20 cellular contexts compared by ENCODE assay signal in genomic region chr17:74632196-74632540, GRCh38. TPM values are rescaled to one million over a fixed set of nuclear protein-coding genes. Genes with fewer than 3 reads are reported as not detected.
A peak's percentile ranks its signal among the peaks of the same experiment; 100 is the strongest.
DNase-seq lines count a peak whose midpoint lies in the region; ATAC-seq, FAIRE-seq and TF ChIP-seq lines count a peak whose summit lies in the region.
"Had no signal": no experiment of that assay in that cellular context is flagged by ENCODE, and none has a peak within 500 bp of the region (broad histone marks: within the 10 kb centered on the region; RNA-seq: fewer than 3 reads in every experiment).

No MANE protein-coding gene starts in this region.

- H3K4me1 ChIP-seq in mesendoderm (ENCODE audit: control insufficient read depth, low read depth, low read length) = peaks cover 11% of the 10 kb centered on the region
- H3K4me1 ChIP-seq: colonic mucosa had no signal

- FAIRE-seq in urothelium cell line (lab: Jason Lieb, UNC) = no peak

- peaks cover 8% of the 10 kb centered on the region for H3K9me3 ChIP-seq in WERI-Rb-1 (ENCODE audit: severe bottlenecking)
- H3K9me3 ChIP-seq: colonic mucosa, transverse colon had no signal

- peak overlapping the region; percentile 10 for H3K23ac ChIP-seq in mesendoderm (ENCODE audit: low read length)

- H3K36me3 ChIP-seq in mesendoderm (ENCODE audit: control insufficient read depth, insufficient read depth, low read length) (no peaks in the 10 kb centered on the region), WERI-Rb-1 (no peaks in the 10 kb centered on the region)
- H3K36me3 ChIP-seq: colonic mucosa, heart left ventricle, transverse colon had no signal

- DNase-seq in activated naive CD8-positive, alpha-beta T cell treated with anti-CD3 and anti-CD28 coated beads for 36 hours = no peak
- no peak for DNase-seq in activated naive CD8-positive, alpha-beta T cell treated with anti-CD3 and anti-CD28 coated beads, Interleukin-2, amount 50 U/mL, for 24 hours
- DNase-seq in SK-N-DZ (ENCODE audit: low spot score) (peak; percentile 20), mesendoderm (no peak), urothelium cell line (ENCODE audit: low spot score) (peak; percentile 29), WERI-Rb-1 (no peak), T1000 (lab: John Stamatoyannopoulos, UW) (no peak)
- DNase-seq: ACHN; activated CD4-positive, alpha-beta T cell treated with anti-CD3 and anti-CD28 coated beads, Interleukin-2, amount 50 U/mL, for 1 hour; Calu3; colonic mucosa; heart left ventricle; NCI-H1694; Right ventricle myocardium superior; transverse colon had no signal

- H3K27me3 Mint-ChIP-seq in activated naive CD8-positive, alpha-beta T cell treated with anti-CD3 and anti-CD28 coated beads for 36 hours = peaks cover 54% of the 10 kb centered on the region
- peaks cover 33% of the 10 kb centered on the region for H3K27me3 Mint-ChIP-seq in activated naive CD8-positive, alpha-beta T cell treated with anti-CD3 and anti-CD28 coated beads, Interleukin-2, amount 50 U/mL, for 24 hours

- H3K36me3 Mint-ChIP-seq in activated naive CD8-positive, alpha-beta T cell treated with anti-CD3 and anti-CD28 coated beads for 36 hours = no peaks in the 10 kb centered on the region
- H3K36me3 Mint-ChIP-seq in activated naive CD8-positive, alpha-beta T cell treated with anti-CD3 and anti-CD28 coated beads, Interleukin-2, amount 50 U/mL, for 24 hours (ENCODE audit: low read depth) = no peaks in the 10 kb centered on the region

- H3K4me1 Mint-ChIP-seq in activated naive CD8-positive, alpha-beta T cell treated with anti-CD3 and anti-CD28 coated beads for 36 hours = peaks cover 7% of the 10 kb centered on the region
- H3K4me1 Mint-ChIP-seq in activated naive CD8-positive, alpha-beta T cell treated with anti-CD3 and anti-CD28 coated beads, Interleukin-2, amount 50 U/mL, for 24 hours = peaks cover 5% of the 10 kb centered on the region

- H4K5ac ChIP-seq in mesendoderm (ENCODE audit: low read length) = peak overlapping the region; percentile 50

- H2AK5ac ChIP-seq in mesendoderm (ENCODE audit: low read length) = no peak overlapping the region

- H3K27ac ChIP-seq in mesendoderm (ENCODE audit: low read depth, low read length) (peak overlapping the region; percentile 35), WERI-Rb-1 (no peak overlapping the region)
- H3K27ac ChIP-seq: colonic mucosa, transverse colon had no signal

- no peak overlapping the region for H3K4me2 ChIP-seq in mesendoderm (ENCODE audit: low read length)

- no CpG with 5 or more reads among the region's 8 CpGs for WGBS in mesendoderm (ENCODE audit: extremely low coverage, insufficient coverage, low lambda C conversion rate)

- H3K79me1 ChIP-seq in mesendoderm (ENCODE audit: low read length) = no peaks in the 10 kb centered on the region

- H3K79me2 ChIP-seq in mesendoderm (ENCODE audit: control insufficient read depth, insufficient read depth, low read length) = no peaks in the 10 kb centered on the region

- no peak overlapping the region for H3K27ac Mint-ChIP-seq in activated naive CD8-positive, alpha-beta T cell treated with anti-CD3 and anti-CD28 coated beads for 36 hours
- H3K27ac Mint-ChIP-seq in activated naive CD8-positive, alpha-beta T cell treated with anti-CD3 and anti-CD28 coated beads, Interleukin-2, amount 50 U/mL, for 24 hours = no peak overlapping the region

- no peak overlapping the region for H2BK120ac ChIP-seq in mesendoderm (ENCODE audit: low read depth, low read length)

- TF ChIP-seq CTCF in WERI-Rb-1 (IDR thresholded peaks at IDR 0.05; ENCODE audit: low read depth, low read length) = no peak

- no peak for ATAC-seq in activated naive CD8-positive, alpha-beta T cell treated with anti-CD3 and anti-CD28 coated beads, Interleukin-2, amount 50 U/mL, for 24 hours
- no peak for ATAC-seq in GM18861 (IDR thresholded peaks at IDR 0.05; ENCODE audit: unreplicated experiment)

- H3K27me3 ChIP-seq in mesendoderm (ENCODE audit: insufficient read depth, low read length, poor library complexity) (no peaks in the 10 kb centered on the region), WERI-Rb-1 (ENCODE audit: insufficient read depth, low read depth, severe bottlenecking) (peaks cover 4% of the 10 kb centered on the region)
- H3K27me3 ChIP-seq: colonic mucosa had no signal

- peak overlapping the region; percentile 29 for H3K9ac ChIP-seq in mesendoderm (ENCODE audit: low read length)

- H3K9me3 Mint-ChIP-seq in activated naive CD8-positive, alpha-beta T cell treated with anti-CD3 and anti-CD28 coated beads for 36 hours = no peaks in the 10 kb centered on the region
- H3K9me3 Mint-ChIP-seq in activated naive CD8-positive, alpha-beta T cell treated with anti-CD3 and anti-CD28 coated beads, Interleukin-2, amount 50 U/mL, for 24 hours = no peaks in the 10 kb centered on the region

- no peak overlapping the region for H2BK15ac ChIP-seq in mesendoderm (replicated peaks; ENCODE audit: low read depth)

- peak overlapping the region; percentile 38 for H3K4ac ChIP-seq in mesendoderm (ENCODE audit: low read depth, low read length)

- H2BK5ac ChIP-seq in mesendoderm (ENCODE audit: low read length) = peak overlapping the region; percentile 40

- H3K56ac ChIP-seq in mesendoderm (ENCODE audit: low read length) = peak overlapping the region; percentile 86

- peak overlapping the region; percentile 10 for H3K18ac ChIP-seq in mesendoderm (ENCODE audit: low read length)

- H4K8ac ChIP-seq in mesendoderm (ENCODE audit: low read depth, low read length) = no peak overlapping the region

- H3K4me3 ChIP-seq in mesendoderm (ENCODE audit: low read length) = no peak overlapping the region
- H3K4me3 ChIP-seq in WERI-Rb-1 (ENCODE audit: low read depth, low read length) = no peak overlapping the region
- H3K4me3 ChIP-seq: colonic mucosa, heart left ventricle, transverse colon had no signal

- H3K4me3 Mint-ChIP-seq in activated naive CD8-positive, alpha-beta T cell treated with anti-CD3 and anti-CD28 coated beads for 36 hours = peak overlapping the region; percentile 38
- H3K4me3 Mint-ChIP-seq in activated naive CD8-positive, alpha-beta T cell treated with anti-CD3 and anti-CD28 coated beads, Interleukin-2, amount 50 U/mL, for 24 hours = no peak overlapping the region

RNA-seq across cellular contexts. Expression of gene CD300E, which starts 8.6 kb away (rescaled TPM):
- total RNA-seq in activated naive CD8-positive, alpha-beta T cell treated with anti-CD3 and anti-CD28 coated beads for 36 hours = not detected
- not detected in 2 replicates for polyA plus RNA-seq in SK-N-DZ (2014; cell fraction: cytosol; rRNA removed)
- polyA plus RNA-seq in SK-N-DZ (2014; cell fraction: nucleus; rRNA removed) = not detected in 2 replicates
- 0.21 TPM for polyA plus RNA-seq in mesendoderm (2013, experiment 1 of 2)
- 0.21 TPM for polyA plus RNA-seq in mesendoderm (2013, experiment 2 of 2)
- total RNA-seq: Calu3, H4, kidney epithelial cell, renal cortical epithelial cell had no signal

RNA-seq across cellular contexts. Expression of gene CD300LD, which starts 40.1 kb away (rescaled TPM):
- total RNA-seq in activated naive CD8-positive, alpha-beta T cell treated with anti-CD3 and anti-CD28 coated beads for 36 hours = not detected
- not detected in 2 replicates for polyA plus RNA-seq in SK-N-DZ (2014; cell fraction: cytosol; rRNA removed)
- not detected in 2 replicates for polyA plus RNA-seq in SK-N-DZ (2014; cell fraction: nucleus; rRNA removed)
- polyA plus RNA-seq in mesendoderm (2013, experiment 1 of 2) = not detected
- not detected for polyA plus RNA-seq in mesendoderm (2013, experiment 2 of 2)
- total RNA-seq: Calu3, colonic mucosa, H4, heart left ventricle, kidney epithelial cell, renal cortical epithelial cell, Right ventricle myocardium superior, transverse colon had no signal
- polyA plus RNA-seq: esophagus, heart left ventricle had no signal

Comparison
In these comparisons a context has a peak if more than half of its experiments do, and no peak if none do; other contexts are left out.
1. DNase-seq: peak in SK-N-DZ (single experiment) and urothelium cell line (single experiment); none in activated naive CD8-positive, alpha-beta T cell treated with anti-CD3 and anti-CD28 coated beads for 36 hours (single experiment), activated naive CD8-positive, alpha-beta T cell treated with anti-CD3 and anti-CD28 coated beads, Interleukin-2, amount 50 U/mL, for 24 hours (single experiment), mesendoderm (single experiment), WERI-Rb-1 (single experiment) and T1000 (single experiment).